ENCODE assay signal across 12 cellular contexts in genomic region chr15:91258436-91258779, GRCh38.
DNase-seq lines count a peak whose midpoint lies in the region; ATAC-seq, FAIRE-seq and TF ChIP-seq lines count a peak whose summit lies in the region.
"Had no signal": no experiment of that assay in that cellular context is flagged by ENCODE, and none has a peak within 500 bp of the region (broad histone marks: within the 10 kb centered on the region; RNA-seq: fewer than 3 reads in every experiment).

No MANE protein-coding gene starts in this region.

- no peaks in the 10 kb centered on the region for H3F3A ChIP-seq in GM23338 (replicated peaks; ENCODE audit: low read depth)

- FAIRE-seq in RCC 7860 (lab: Jason Lieb, UNC): no peak

- no peak overlapping the region; the same call in 1 of the 2 replicates for H2AFZ ChIP-seq in GM23338

- H3K27ac Mint-ChIP-seq in Calu3 (ENCODE audit: unreplicated experiment): no peak overlapping the region
- no peak overlapping the region for H3K27ac Mint-ChIP-seq in GM23338
- H3K27ac Mint-ChIP-seq: activated naive CD4-positive, alpha-beta T cell treated with anti-CD3 and anti-CD28 coated beads, Interleukin-2, amount 50 U/mL, for 24 hours; effector memory CD8-positive, alpha-beta T cell had no signal

- H3K36me3 Mint-ChIP-seq in Calu3 (ENCODE audit: insufficient read depth, unreplicated experiment) (no peaks in the 10 kb centered on the region), GM23338 (ENCODE audit: low read depth) (no peaks in the 10 kb centered on the region)
- H3K36me3 Mint-ChIP-seq: activated naive CD4-positive, alpha-beta T cell treated with anti-CD3 and anti-CD28 coated beads, Interleukin-2, amount 50 U/mL, for 24 hours had no signal

- H3K27me3 ChIP-seq in GM23338 (ENCODE audit: insufficient read depth): no peaks in the 10 kb centered on the region
- H3K27me3 ChIP-seq: suprapubic skin had no signal

- H3K36me3 ChIP-seq in GM23338 (ENCODE audit: insufficient read depth): no peaks in the 10 kb centered on the region
- H3K36me3 ChIP-seq: suprapubic skin had no signal

- H3K4me1 ChIP-seq in GM23338 (ENCODE audit: insufficient read depth): no peaks in the 10 kb centered on the region

- H3K9me2 ChIP-seq in GM23338 (ENCODE audit: insufficient read depth): peaks cover 4% of the 10 kb centered on the region; the same call in 1 of the 2 replicates

- peaks cover 43% of the 10 kb centered on the region for H3K27me3 Mint-ChIP-seq in Calu3 (ENCODE audit: unreplicated experiment)
- H3K27me3 Mint-ChIP-seq in GM23338 (ENCODE audit: insufficient read depth, low read depth, poor library complexity): peaks cover 4% of the 10 kb centered on the region

- TF ChIP-seq CTCF in Calu3 (IDR thresholded peaks at IDR 0.05; ENCODE audit: unreplicated experiment) (peak; percentile 32), GM23338 (conservative IDR thresholded peaks at IDR 0.05; ENCODE audit: low read depth in 2 of 2) (peak; percentile 19 to 46; a peak in 1 of 4 replicates)

- DNase-seq in Calu3 (peak; percentile 9), GM23338 (ENCODE audit: low spot score) (peak; percentile 60), RCC 7860 (ENCODE audit: low spot score) (peak; percentile 38), iPS-NIHi11 (ENCODE audit: low spot score) (peak; percentile 46), NCI-H2029 treated with DMSO at 0.1 percent for 48 hours (lab: John Stamatoyannopoulos, UW) (no peak)
- DNase-seq: effector memory CD8-positive, alpha-beta T cell; NCI-H2081 had no signal

- no TSS peak for BruUV-seq in Calu3 (replicated peaks; lab: Mats Ljungman, UMichigan)

- no peak overlapping the region for H3K27ac ChIP-seq in GM23338 (ENCODE audit: low read depth)
- H3K27ac ChIP-seq: suprapubic skin had no signal

- H3K4me1 Mint-ChIP-seq in Calu3 (ENCODE audit: low read depth, unreplicated experiment) (no peaks in the 10 kb centered on the region), GM23338 (no peaks in the 10 kb centered on the region)
- H3K4me1 Mint-ChIP-seq: activated naive CD4-positive, alpha-beta T cell treated with anti-CD3 and anti-CD28 coated beads, Interleukin-2, amount 50 U/mL, for 24 hours had no signal

- CTCF ChIA-PET in Calu3 (lab: Charles Lee): interaction anchor here (0.5 to 2.3 kb wide), 5 partner anchors 13 to 263 kb away, joined by 3 to 10 read pairs (median 4); no protein-coding TSS in a partner anchor

- H3K79me2 ChIP-seq in GM23338 (replicated peaks; ENCODE audit: insufficient read depth): no peaks in the 10 kb centered on the region

- no peak overlapping the region for H3K4me2 ChIP-seq in GM23338

- no peak overlapping the region for H3K4me3 ChIP-seq in GM23338
- H3K4me3 ChIP-seq: suprapubic skin had no signal

- intact Hi-C loops in Calu3 (cut with micrococcal nuclease; ENCODE audit: unreplicated experiment): no loop called here

- H3K9me3 Mint-ChIP-seq in Calu3 (ENCODE audit: low read depth, unreplicated experiment) (no peaks in the 10 kb centered on the region), GM23338 (no peaks in the 10 kb centered on the region)
- H3K9me3 Mint-ChIP-seq: activated naive CD4-positive, alpha-beta T cell treated with anti-CD3 and anti-CD28 coated beads, Interleukin-2, amount 50 U/mL, for 24 hours; effector memory CD8-positive, alpha-beta T cell had no signal

- ATAC-seq in GM23338: peak; percentile 89
- ATAC-seq in HG03135 (IDR thresholded peaks at IDR 0.05; ENCODE audit: unreplicated experiment): no peak
- no peak for ATAC-seq in HG03439 (IDR thresholded peaks at IDR 0.05; ENCODE audit: unreplicated experiment)
- no peak for ATAC-seq in GM18867 (IDR thresholded peaks at IDR 0.05; ENCODE audit: unreplicated experiment)
- ATAC-seq: effector memory CD8-positive, alpha-beta T cell had no signal

- H3K4me3 Mint-ChIP-seq in Calu3 (ENCODE audit: low read depth, unreplicated experiment) (no peak overlapping the region), GM23338 (no peak overlapping the region)
- H3K4me3 Mint-ChIP-seq: activated naive CD4-positive, alpha-beta T cell treated with anti-CD3 and anti-CD28 coated beads, Interleukin-2, amount 50 U/mL, for 24 hours; effector memory CD8-positive, alpha-beta T cell had no signal

- no peaks in the 10 kb centered on the region; the same call in 1 of the 2 replicates for H4K20me1 ChIP-seq in GM23338 (replicated peaks; ENCODE audit: insufficient read depth)

TF ChIP-seq in GM23338, 12 proteins besides CTCF, POLR2A, EP300 and RAD21:
- TF ChIP-seq ZNF114 (CRISPR knock-in tag; IDR thresholded peaks at IDR 0.05) (no peak), POLR2AphosphoS5 (IDR thresholded peaks at IDR 0.05; ENCODE audit: low read depth) (no peak), EZH2 (IDR thresholded peaks at IDR 0.05; ENCODE audit: low read depth, unreplicated experiment) (no peak)
- TF ChIP-seq, protein P1, sequence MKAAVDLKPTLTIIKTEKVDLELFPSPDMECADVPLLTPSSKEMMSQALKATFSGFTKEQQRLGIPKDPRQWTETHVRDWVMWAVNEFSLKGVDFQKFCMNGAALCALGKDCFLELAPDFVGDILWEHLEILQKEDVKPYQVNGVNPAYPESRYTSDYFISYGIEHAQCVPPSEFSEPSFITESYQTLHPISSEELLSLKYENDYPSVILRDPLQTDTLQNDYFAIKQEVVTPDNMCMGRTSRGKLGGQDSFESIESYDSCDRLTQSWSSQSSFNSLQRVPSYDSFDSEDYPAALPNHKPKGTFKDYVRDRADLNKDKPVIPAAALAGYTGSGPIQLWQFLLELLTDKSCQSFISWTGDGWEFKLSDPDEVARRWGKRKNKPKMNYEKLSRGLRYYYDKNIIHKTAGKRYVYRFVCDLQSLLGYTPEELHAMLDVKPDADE (IDR thresholded peaks at IDR 0.05): no peak
- TF ChIP-seq, protein P2, sequence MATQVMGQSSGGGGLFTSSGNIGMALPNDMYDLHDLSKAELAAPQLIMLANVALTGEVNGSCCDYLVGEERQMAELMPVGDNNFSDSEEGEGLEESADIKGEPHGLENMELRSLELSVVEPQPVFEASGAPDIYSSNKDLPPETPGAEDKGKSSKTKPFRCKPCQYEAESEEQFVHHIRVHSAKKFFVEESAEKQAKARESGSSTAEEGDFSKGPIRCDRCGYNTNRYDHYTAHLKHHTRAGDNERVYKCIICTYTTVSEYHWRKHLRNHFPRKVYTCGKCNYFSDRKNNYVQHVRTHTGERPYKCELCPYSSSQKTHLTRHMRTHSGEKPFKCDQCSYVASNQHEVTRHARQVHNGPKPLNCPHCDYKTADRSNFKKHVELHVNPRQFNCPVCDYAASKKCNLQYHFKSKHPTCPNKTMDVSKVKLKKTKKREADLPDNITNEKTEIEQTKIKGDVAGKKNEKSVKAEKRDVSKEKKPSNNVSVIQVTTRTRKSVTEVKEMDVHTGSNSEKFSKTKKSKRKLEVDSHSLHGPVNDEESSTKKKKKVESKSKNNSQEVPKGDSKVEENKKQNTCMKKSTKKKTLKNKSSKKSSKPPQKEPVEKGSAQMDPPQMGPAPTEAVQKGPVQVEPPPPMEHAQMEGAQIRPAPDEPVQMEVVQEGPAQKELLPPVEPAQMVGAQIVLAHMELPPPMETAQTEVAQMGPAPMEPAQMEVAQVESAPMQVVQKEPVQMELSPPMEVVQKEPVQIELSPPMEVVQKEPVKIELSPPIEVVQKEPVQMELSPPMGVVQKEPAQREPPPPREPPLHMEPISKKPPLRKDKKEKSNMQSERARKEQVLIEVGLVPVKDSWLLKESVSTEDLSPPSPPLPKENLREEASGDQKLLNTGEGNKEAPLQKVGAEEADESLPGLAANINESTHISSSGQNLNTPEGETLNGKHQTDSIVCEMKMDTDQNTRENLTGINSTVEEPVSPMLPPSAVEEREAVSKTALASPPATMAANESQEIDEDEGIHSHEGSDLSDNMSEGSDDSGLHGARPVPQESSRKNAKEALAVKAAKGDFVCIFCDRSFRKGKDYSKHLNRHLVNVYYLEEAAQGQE (IDR thresholded peaks at IDR 0.05; ENCODE audit: unreplicated experiment): no peak
TF ChIP-seq in GM23338: peak in this region for 0.
